In genomic region chr13:60881507-60881906, GRCh38 we compare ENCODE assay signal across 18 cellular contexts.
DNase-seq lines count a peak whose midpoint lies in the region; ATAC-seq and TF ChIP-seq lines count a peak whose summit lies in the region.
"Had no signal": no experiment of that assay in that cellular context is flagged by ENCODE, and none has a peak within 500 bp of the region (broad histone marks: within the 10 kb centered on the region; RNA-seq: fewer than 3 reads in every experiment).

No MANE protein-coding gene starts in this region.

- no peak for TF ChIP-seq CTCF in GM23338 (conservative IDR thresholded peaks at IDR 0.05; ENCODE audit: low read depth in 2 of 2)
- no peak for TF ChIP-seq CTCF in WTC11 (IDR thresholded peaks at IDR 0.05)

- no peaks in the 10 kb centered on the region for H3F3A ChIP-seq in GM23338 (replicated peaks; ENCODE audit: low read depth)

- H3K4me2 ChIP-seq in GM23338, result peak overlapping the region; percentile 33; the same call in 1 of the 2 replicates
- H3K4me2 ChIP-seq: A549 had no signal

- CTCF ChIA-PET in WTC11 (lab: Charles Lee), result interaction anchor here (0.8 to 1.3 kb wide), 2 partner anchors 148 to 408 kb away, joined by 3 read pairs; no protein-coding TSS in a partner anchor

- ATAC-seq in GM23338, result peak; percentile 82
- ATAC-seq in WTC11, result peak; percentile 95
- ATAC-seq in HG02981 (IDR thresholded peaks at IDR 0.05; ENCODE audit: unreplicated experiment), result no peak
- ATAC-seq: A549 had no signal

- POLR2A ChIA-PET in WTC11 (lab: Charles Lee), result interaction anchor here (0.9 kb wide), 1 partner anchor 120 kb away, joined by 3 read pairs; no protein-coding TSS in a partner anchor

- H2AFZ ChIP-seq in GM23338, result no peak overlapping the region

- no peak overlapping the region for H3K9ac ChIP-seq in iPS-18a (ENCODE audit: low read length)

- H3K36me3 Mint-ChIP-seq in GM23338 (ENCODE audit: low read depth) (no peaks in the 10 kb centered on the region), WTC11 (0 out of 2 replicates have a peak, but pooled peaks cover 3% of the 10 kb centered on the region)
- H3K36me3 Mint-ChIP-seq: CD4-positive, alpha-beta memory T cell had no signal

- H3K4me3 Mint-ChIP-seq in GM23338, result no peak overlapping the region
- no peak overlapping the region for H3K4me3 Mint-ChIP-seq in WTC11
- H3K4me3 Mint-ChIP-seq: CD4-positive, alpha-beta memory T cell; HFFc6 had no signal

- H3K27me3 Mint-ChIP-seq in GM23338 (ENCODE audit: insufficient read depth, low read depth, poor library complexity) (no peaks in the 10 kb centered on the region), WTC11 (ENCODE audit: low read depth) (peaks cover 3% of the 10 kb centered on the region; the same call in 1 of the 2 replicates)
- H3K27me3 Mint-ChIP-seq: CD4-positive, alpha-beta memory T cell had no signal

- H3K79me2 ChIP-seq in GM23338 (replicated peaks; ENCODE audit: insufficient read depth), result no peaks in the 10 kb centered on the region

- H3K27ac Mint-ChIP-seq in GM23338, result no peak overlapping the region
- no peak overlapping the region for H3K27ac Mint-ChIP-seq in WTC11
- H3K27ac Mint-ChIP-seq: CD4-positive, alpha-beta memory T cell; HFFc6 had no signal

- H3K9me3 Mint-ChIP-seq in GM23338, result peaks cover 3% of the 10 kb centered on the region; the same call in 1 of the 3 replicates
- H3K9me3 Mint-ChIP-seq in WTC11, result peaks cover 13% of the 10 kb centered on the region

- H3K4me1 ChIP-seq in GM23338 (ENCODE audit: insufficient read depth) (peaks cover 17% of the 10 kb centered on the region), iPS-18a (ENCODE audit: control insufficient read depth, low read depth, low read length) (peaks cover 11% of the 10 kb centered on the region)
- H3K4me1 ChIP-seq: A549 had no signal

- H3K4me1 Mint-ChIP-seq in GM23338 (peaks cover 23% of the 10 kb centered on the region), WTC11 (peaks cover 15% of the 10 kb centered on the region)
- H3K4me1 Mint-ChIP-seq: CD4-positive, alpha-beta memory T cell had no signal

- H3K36me3 ChIP-seq in GM23338 (ENCODE audit: insufficient read depth) (no peaks in the 10 kb centered on the region), iPS-18a (ENCODE audit: control insufficient read depth, low read depth, low read length) (no peaks in the 10 kb centered on the region)
- H3K36me3 ChIP-seq: HAP-1 had no signal

- peaks cover 6% of the 10 kb centered on the region for H3K9me2 ChIP-seq in GM23338 (ENCODE audit: insufficient read depth)

- DNase-seq in GM23338 (ENCODE audit: low spot score) (peak; percentile 46), WTC11 (ENCODE audit: low spot score) (no peak), iPS-NIHi7 (ENCODE audit: extremely low spot score) (peak; percentile 19), GOT3 (lab: John Stamatoyannopoulos, UW) (no peak), DMS 273 treated with DMSO at 0.1 percent for 48 hours (lab: John Stamatoyannopoulos, UW) (no peak)
- DNase-seq: 8988T; ACHN; C1 segment of cervical spinal cord; Calu3; CD4-positive, alpha-beta memory T cell; COR-L47; DMS153; DND-41; HFFc6 had no signal

- H3K27me3 ChIP-seq in GM23338 (ENCODE audit: insufficient read depth), result no peaks in the 10 kb centered on the region
- no peaks in the 10 kb centered on the region for H3K27me3 ChIP-seq in iPS-18a (ENCODE audit: control insufficient read depth, insufficient read depth, low read length)

- H4K20me1 ChIP-seq in GM23338 (replicated peaks; ENCODE audit: insufficient read depth), result no peaks in the 10 kb centered on the region

- H3K9me3 ChIP-seq in iPS-18a (ENCODE audit: control insufficient read depth, low read depth, low read length), result no peaks in the 10 kb centered on the region
- H3K9me3 ChIP-seq: A549, HAP-1 had no signal

- H3K4me3 ChIP-seq in GM23338 (peak overlapping the region; percentile 2; the same call in 1 of the 2 replicates), iPS-18a (ENCODE audit: low read length) (peak overlapping the region; percentile 7)
- H3K4me3 ChIP-seq: A549, HAP-1 had no signal

- H3K27ac ChIP-seq in GM23338 (ENCODE audit: low read depth), result no peak overlapping the region
- no peak overlapping the region for H3K27ac ChIP-seq in iPS-18a (ENCODE audit: low read length)
- H3K27ac ChIP-seq: A549 had no signal

TF ChIP-seq in GM23338, 12 proteins besides CTCF, POLR2A, EP300 and RAD21 (continues in another document):
- TF ChIP-seq REST (IDR thresholded peaks at IDR 0.05; ENCODE audit: unreplicated experiment) (no peak), EZH2phosphoT487 (IDR thresholded peaks at IDR 0.05; ENCODE audit: unreplicated experiment) (no peak), CREB1 (CRISPR knock-in tag; IDR thresholded peaks at IDR 0.05; ENCODE audit: low read depth) (no peak), ZNF331 (CRISPR knock-in tag; IDR thresholded peaks at IDR 0.05; ENCODE audit: low read depth) (no peak), ETS1 (IDR thresholded peaks at IDR 0.05) (no peak), NANOG (IDR thresholded peaks at IDR 0.05; ENCODE audit: borderline replicate concordance) (peak; percentile 79)

TF ChIP-seq in WTC11, 78 proteins besides CTCF, POLR2A, EP300 and RAD21 (continues in another document):
- no peak for TF ChIP-seq SP1 (CRISPR knock-in tag; conservative IDR thresholded peaks at IDR 0.05)
- no peak for TF ChIP-seq ZNF219 (CRISPR knock-in tag; IDR thresholded peaks at IDR 0.05; ENCODE audit: borderline replicate concordance)
- no peak for TF ChIP-seq JUN (CRISPR knock-in tag; IDR thresholded peaks at IDR 0.05)
- TF ChIP-seq ZBTB43 (CRISPR knock-in tag; IDR thresholded peaks at IDR 0.05), result no peak
- TF ChIP-seq FOXP1 (CRISPR knock-in tag; IDR thresholded peaks at IDR 0.05; ENCODE audit: borderline replicate concordance), result no peak
- no peak for TF ChIP-seq AR (CRISPR knock-in tag; IDR thresholded peaks at IDR 0.05)
- TF ChIP-seq ZNF263 (CRISPR knock-in tag; IDR thresholded peaks at IDR 0.05; ENCODE audit: low read depth), result no peak
- TF ChIP-seq ZSCAN18 (CRISPR knock-in tag; IDR thresholded peaks at IDR 0.05), result no peak
- TF ChIP-seq ZNF425 (CRISPR knock-in tag; conservative IDR thresholded peaks at IDR 0.05), result no peak

Comparison
In these comparisons a context has a peak if more than half of its experiments do, and no peak if none do; other contexts are left out.
1. DNase-seq: peak in GM23338 (single experiment) and iPS-NIHi7 (single experiment); none in WTC11 (single experiment), GOT3 (single experiment) and DMS 273 treated with DMSO at 0.1 percent for 48 hours (single experiment).